Comparison of ENCODE assay signal across 5 cellular contexts in genomic region chrX:15647510-15647909, GRCh38. TPM values are rescaled to one million over a fixed set of nuclear protein-coding genes. Genes with fewer than 3 reads are reported as not detected.
"Had no signal": no experiment of that assay in that cellular context is flagged by ENCODE, and none has a peak within 500 bp of the region (broad histone marks: within the 10 kb centered on the region; RNA-seq: fewer than 3 reads in every experiment).

No MANE protein-coding gene starts in this region.

RNA-seq across cellular contexts. Expression of gene CLTRN, which starts 17.1 kb away (rescaled TPM):
- total RNA-seq: dermis microvascular lymphatic vessel endothelial cell, myocyte had no signal

RNA-seq across cellular contexts. Expression of gene ACE2, which starts 46.8 kb away (rescaled TPM):
- total RNA-seq: chondrocyte, dermis microvascular lymphatic vessel endothelial cell, fibroblast of villous mesenchyme, myocyte had no signal
- polyA plus RNA-seq: immature natural killer cell had no signal
